Comparison of ENCODE assay signal across 1 cellular context in genomic region chr10:90088008-90088322, GRCh38.
TF ChIP-seq lines count a peak whose summit lies in the region.

No MANE protein-coding gene starts in this region.

TF ChIP-seq in GM12878, 131 proteins besides CTCF, POLR2A, EP300 and RAD21 (continued from another document):
- TF ChIP-seq SKIL (IDR thresholded peaks at IDR 0.05; ENCODE audit: low read depth, poor library complexity, severe bottlenecking), result no peak
- TF ChIP-seq HDAC6 (IDR thresholded peaks at IDR 0.05; ENCODE audit: unreplicated experiment), result no peak
- no peak for TF ChIP-seq E4F1 (IDR thresholded peaks at IDR 0.05; ENCODE audit: borderline replicate concordance, partially characterized antibody)
- TF ChIP-seq ZNF24 (IDR thresholded peaks at IDR 0.05), result no peak
- no peak for TF ChIP-seq RUNX3 (IDR thresholded peaks at IDR 0.05; ENCODE audit: low read length)
- TF ChIP-seq NR2F1 (conservative IDR thresholded peaks at IDR 0.05), result no peak
- TF ChIP-seq RAD51 (IDR thresholded peaks at IDR 0.05), result no peak
- TF ChIP-seq MAX (IDR thresholded peaks at IDR 0.05; ENCODE audit: low read depth, low read length), result no peak
- TF ChIP-seq USF2 (IDR thresholded peaks at IDR 0.05; ENCODE audit: borderline replicate concordance, low read depth, low read length), result no peak
- no peak for TF ChIP-seq SUZ12 (IDR thresholded peaks at IDR 0.05; ENCODE audit: unreplicated experiment)
- TF ChIP-seq MTA3 (IDR thresholded peaks at IDR 0.05; ENCODE audit: borderline replicate concordance, low read length), result no peak
- no peak for TF ChIP-seq ATF3 (IDR thresholded peaks at IDR 0.05; ENCODE audit: borderline replicate concordance, extremely low read depth, low read depth, low read length)
